8 cellular contexts compared by ENCODE assay signal in genomic region chr10:88791924-88792323, GRCh38. TPM values are rescaled to one million over a fixed set of nuclear protein-coding genes. Genes with fewer than 3 reads are reported as not detected.
DNase-seq lines count a peak whose midpoint lies in the region; ATAC-seq and TF ChIP-seq lines count a peak whose summit lies in the region.

No MANE protein-coding gene starts in this region.

- H3K27ac Mint-ChIP-seq in nephron = no peak overlapping the region

- WGBS in prostate gland = 56% methylated on average over 2 of the region's 2 CpGs

- H3K4me1 Mint-ChIP-seq in nephron = no peaks in the 10 kb centered on the region

- peaks cover 4% of the 10 kb centered on the region for H3K27me3 Mint-ChIP-seq in nephron (ENCODE audit: low read depth)

- intact Hi-C loops in prostate gland (cut with DNase I) = no loop called here

- in situ Hi-C loops in astrocyte of the spinal cord (cut with HindIII; ENCODE audit: low sequenced_read_pairs) = no loop called here

- peak; percentile 38 for DNase-seq in EL
- DNase-seq in HuH-7 (ENCODE audit: low spot score) = peak; percentile 9
- DNase-seq in astrocyte of the spinal cord (ENCODE audit: low read depth, low spot score) = no peak
- DNase-seq in DMS79 treated with DMSO at 0.1 percent for 48 hours (lab: John Stamatoyannopoulos, UW) = no peak
- DNase-seq in substantia nigra (lab: John Stamatoyannopoulos, UW) = no peak
- no peak for DNase-seq in prostate gland (ENCODE audit: low spot score)

- no peaks in the 10 kb centered on the region for H3K36me3 ChIP-seq in prostate gland

- H3K4me3 Mint-ChIP-seq in nephron = no peak overlapping the region

- H3K9me3 Mint-ChIP-seq in nephron = no peaks in the 10 kb centered on the region

- no peaks in the 10 kb centered on the region for H3K27me3 ChIP-seq in prostate gland (replicated peaks; ENCODE audit: insufficient read depth)

- ATAC-seq in HG03571 (IDR thresholded peaks at IDR 0.05; ENCODE audit: unreplicated experiment) = no peak

- H3K36me3 Mint-ChIP-seq in nephron (ENCODE audit: low read depth) = no peaks in the 10 kb centered on the region

- H3K4me1 ChIP-seq in prostate gland (replicated peaks) = no peaks in the 10 kb centered on the region

- TF ChIP-seq POLR2A in prostate gland (IDR thresholded peaks at IDR 0.05) = no peak

- peak; percentile 61 for TF ChIP-seq CTCF in astrocyte of the spinal cord (IDR thresholded peaks at IDR 0.05; ENCODE audit: low read depth, low read length)
- peak; percentile 43 to 56 (median 48) for TF ChIP-seq CTCF in nephron (IDR thresholded peaks at IDR 0.05; ENCODE audit: unreplicated experiment in 3 of 3)
- peak in 1 of 4 experiments; percentile 17 for TF ChIP-seq CTCF in prostate gland (IDR thresholded peaks at IDR 0.05)

- H3K27ac ChIP-seq in substantia nigra (ENCODE audit: low read depth, low read length, poor library complexity, severe bottlenecking) (no peak overlapping the region), prostate gland (no peak overlapping the region)

- no peaks in the 10 kb centered on the region for H3K9me3 ChIP-seq in prostate gland

- H3K4me3 ChIP-seq in astrocyte of the spinal cord (ENCODE audit: low read depth, low read length) (no peak overlapping the region), prostate gland (no peak overlapping the region)

RNA-seq across cellular contexts. Expression of gene LIPM, which starts 10.6 kb away (rescaled TPM):
- not detected for total RNA-seq in prostate gland

RNA-seq across cellular contexts. Expression of gene LIPN, which starts 32.1 kb away (rescaled TPM):
- not detected for total RNA-seq in prostate gland

RNA-seq across cellular contexts. Expression of gene ANKRD22, which starts 59.7 kb away (rescaled TPM):
- total RNA-seq in prostate gland = 1 to 10 TPM; 2.8 to 3.1 TPM

Comparison
In these comparisons a context has a peak if more than half of its experiments do, and no peak if none do; other contexts are left out.
1. DNase-seq: peak in EL (single experiment) and HuH-7 (single experiment); none in astrocyte of the spinal cord (single experiment), DMS79 treated with DMSO at 0.1 percent for 48 hours (single experiment), substantia nigra (0 of 49) and prostate gland (single experiment).